Comparison of ENCODE assay signal across 10 cellular contexts in the genomic region with DNA sequence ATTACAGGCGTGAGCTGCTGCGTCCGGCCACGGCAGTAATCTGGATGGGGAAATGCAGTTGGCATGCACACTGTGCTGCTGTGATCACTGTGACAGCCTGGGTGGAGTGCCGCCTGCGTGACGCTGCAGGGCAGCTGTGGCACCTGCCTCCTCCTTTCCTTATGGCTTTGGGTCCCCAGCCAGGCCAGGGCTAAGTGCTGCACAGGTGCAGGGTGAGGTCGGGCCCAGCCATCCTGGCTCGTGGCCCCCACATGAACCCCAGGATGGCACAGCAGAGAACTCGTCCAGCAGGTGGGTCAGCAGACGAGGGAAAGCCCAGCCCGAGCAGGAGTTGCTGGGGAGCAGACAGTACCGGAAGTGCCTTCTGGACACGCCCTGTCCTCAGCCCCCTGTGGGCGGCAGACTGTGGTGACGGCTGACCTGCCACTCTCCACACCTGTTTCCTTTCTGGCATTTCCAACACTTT. TPM values are rescaled to one million over a fixed set of nuclear protein-coding genes. Genes with fewer than 3 reads are reported as not detected.
DNase-seq lines count a peak whose midpoint lies in the region; ATAC-seq, FAIRE-seq and TF ChIP-seq lines count a peak whose summit lies in the region.
"Had no signal": no experiment of that assay in that cellular context is flagged by ENCODE, and none has a peak within 500 bp of the region (broad histone marks: within the 10 kb centered on the region; RNA-seq: fewer than 3 reads in every experiment).

No MANE protein-coding gene starts in this region.

- POLR2A ChIA-PET in endothelial cell of umbilical vein (lab: Charles Lee): interaction anchor here (1.2 to 2.9 kb wide), 4 partner anchors 16 to 189 kb away, joined by 3 to 50 read pairs (median 25); a partner anchor contains a TSS

- H3K4me3 Mint-ChIP-seq in nephron: no peak overlapping the region

- peak; percentile 28 for FAIRE-seq in endothelial cell of umbilical vein (lab: Jason Lieb, UNC)

- no peaks in the 10 kb centered on the region for H3K27me3 ChIP-seq in endothelial cell of umbilical vein (ENCODE audit: control insufficient read depth in 2 of 2, insufficient read depth in 2 of 2, low read length in 2 of 2)

- H4K20me1 ChIP-seq in endothelial cell of umbilical vein (replicated peaks; ENCODE audit: control insufficient read depth, extremely low read depth, insufficient read depth, low read length): no peaks in the 10 kb centered on the region

- intact Hi-C loops in endothelial cell of umbilical vein (cut with micrococcal nuclease): loop anchor here (1.0 kb wide), 1 partner anchor 16 kb away; no protein-coding TSS in a partner anchor

- peak overlapping the region in 2 of 3 experiments; percentile 67 to 88 for H3K27ac Mint-ChIP-seq in nephron

- no peak overlapping the region for H2AFZ ChIP-seq in endothelial cell of umbilical vein (ENCODE audit: low read depth, low read length)

- peaks cover 20% of the 10 kb centered on the region for H3K4me1 ChIP-seq in endothelial cell of umbilical vein (ENCODE audit: control insufficient read depth, extremely low read depth, insufficient read depth, low read length)

- CTCF ChIA-PET in endothelial cell of umbilical vein (lab: Charles Lee): interaction anchor here (0.6 to 5.5 kb wide), 15 partner anchors 9 to 255 kb away, joined by 3 to 86 read pairs (median 11); a partner anchor contains a TSS

- TF ChIP-seq CTCF in endothelial cell of umbilical vein (IDR thresholded peaks at IDR 0.05; ENCODE audit: extremely low read depth in 1 of 2, insufficient read depth in 1 of 2, low read depth in 1 of 2, low read length in 2 of 2) (no peak), nephron (IDR thresholded peaks at IDR 0.05; ENCODE audit: unreplicated experiment in 3 of 3) (no peak)

- H3K9me3 ChIP-seq in endothelial cell of umbilical vein (replicated peaks; ENCODE audit: control insufficient read depth, insufficient read depth, low read length): no peaks in the 10 kb centered on the region

- no peaks in the 10 kb centered on the region for H3K9me3 Mint-ChIP-seq in nephron

- peaks cover 38% of the 10 kb centered on the region for H3K4me1 Mint-ChIP-seq in nephron

- H3K36me3 ChIP-seq in endothelial cell of umbilical vein (ENCODE audit: control insufficient read depth in 2 of 2, extremely low read depth in 1 of 2, insufficient read depth in 2 of 2, low read length in 2 of 2): peaks cover 0 to 8% of the 10 kb centered on the region in 2 experiments

- peak; percentile 60 for DNase-seq in COR-L47 (lab: John Stamatoyannopoulos, UW)
- DNase-seq in NCI-H2029 treated with DMSO at 0.1 percent for 48 hours (lab: John Stamatoyannopoulos, UW): peak; percentile 24
- peak; percentile 26 for DNase-seq in endothelial cell of umbilical vein (ENCODE audit: low read depth, low spot score)
- no peak for DNase-seq in NOMO-1 treated with dmso at 0.1 percent for 144 hours (lab: John Stamatoyannopoulos, UW; ENCODE audit: unreplicated experiment)
- no peak for DNase-seq in SW 1271 (lab: John Stamatoyannopoulos, UW)
- DNase-seq in mesenteric fat pad (ENCODE audit: low spot score): no peak
- DNase-seq: T-helper 1 cell had no signal

- no peak for TF ChIP-seq POLR2A in endothelial cell of umbilical vein (IDR thresholded peaks at IDR 0.05; ENCODE audit: low read depth, low read length)

- peaks cover 6% of the 10 kb centered on the region for H3K27me3 Mint-ChIP-seq in nephron (ENCODE audit: low read depth)

- H3K27ac ChIP-seq in endothelial cell of umbilical vein (ENCODE audit: insufficient read depth, low read depth, low read length): peak overlapping the region; percentile 42
- H3K27ac ChIP-seq: C4-2B had no signal

- no peaks in the 10 kb centered on the region for H3K79me2 ChIP-seq in endothelial cell of umbilical vein (ENCODE audit: control insufficient read depth, insufficient read depth, low read length)

- H3K9me1 ChIP-seq in endothelial cell of umbilical vein (replicated peaks; ENCODE audit: control insufficient read depth, extremely low read depth, insufficient read depth, low read length): no peaks in the 10 kb centered on the region

- H3K36me3 Mint-ChIP-seq in nephron (ENCODE audit: low read depth): no peaks in the 10 kb centered on the region

- BruUV-seq in endothelial cell of umbilical vein (replicated peaks; lab: Mats Ljungman, UMichigan): no TSS peak

- no peak overlapping the region for H3K9ac ChIP-seq in endothelial cell of umbilical vein (replicated peaks; ENCODE audit: extremely low read depth, insufficient read depth, low read length)

- no peak for ATAC-seq in HG02642 (IDR thresholded peaks at IDR 0.05; ENCODE audit: poor library complexity, unreplicated experiment)

- H3K4me3 ChIP-seq in endothelial cell of umbilical vein (replicated peaks in 1 of 3; ENCODE audit: insufficient read depth in 1 of 3, low read depth in 1 of 3, low read length in 3 of 3): no peak overlapping the region

- dilution Hi-C loops in endothelial cell of umbilical vein (cut with MboI; ENCODE audit: extremely low pct_ligation_motif_present, low sequenced_read_pairs): loop anchor here (10.0 kb wide), 1 partner anchor 189 kb away; a partner anchor contains a TSS

- no peak overlapping the region for H3K4me2 ChIP-seq in endothelial cell of umbilical vein (ENCODE audit: insufficient read depth, low read length)

TF ChIP-seq in endothelial cell of umbilical vein, 7 proteins besides CTCF, POLR2A, EP300 and RAD21:
- TF ChIP-seq EZH2 (IDR thresholded peaks at IDR 0.05; ENCODE audit: borderline replicate concordance, low read depth, low read length, severe bottlenecking): no peak
- no peak for TF ChIP-seq MYC (IDR thresholded peaks at IDR 0.05; ENCODE audit: low read depth, low read length)
- TF ChIP-seq, protein P1, sequence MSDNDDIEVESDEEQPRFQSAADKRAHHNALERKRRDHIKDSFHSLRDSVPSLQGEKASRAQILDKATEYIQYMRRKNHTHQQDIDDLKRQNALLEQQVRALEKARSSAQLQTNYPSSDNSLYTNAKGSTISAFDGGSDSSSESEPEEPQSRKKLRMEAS (IDR thresholded peaks at IDR 0.05; ENCODE audit: insufficient read depth, insufficient read length): no peak
- no peak for TF ChIP-seq POLR2AphosphoS5 (IDR thresholded peaks at IDR 0.05; ENCODE audit: insufficient read depth, low read depth, low read length)
- TF ChIP-seq FOS (IDR thresholded peaks at IDR 0.05; ENCODE audit: borderline replicate concordance, insufficient read depth, low read length): no peak
- no peak for TF ChIP-seq GATA2 (IDR thresholded peaks at IDR 0.05; ENCODE audit: insufficient read depth, insufficient read length, low read depth, low read length)
- TF ChIP-seq JUN (IDR thresholded peaks at IDR 0.05; ENCODE audit: borderline replicate concordance, insufficient read depth, insufficient read length, low read depth): no peak
TF ChIP-seq in endothelial cell of umbilical vein: peak in this region for 0.

RNA-seq across cellular contexts. Expression of a gene that starts 17.1 kb away (rescaled TPM):
- total RNA-seq in endothelial cell of umbilical vein: 27.8 and 33.1 TPM in 2 replicates
- 27.4 and 36.3 TPM in 2 replicates for polyA plus RNA-seq in endothelial cell of umbilical vein
- 17.0 and 22.6 TPM in 2 replicates for polyA plus RNA-seq in endothelial cell of umbilical vein (2011; cell fraction: cytosol; rRNA removed)
- 42.4 and 48.5 TPM in 2 replicates for polyA plus RNA-seq in endothelial cell of umbilical vein (2011; cell fraction: nucleus; rRNA removed)
- polyA plus RNA-seq in endothelial cell of umbilical vein (2012): 19.9 and 37.4 TPM in 2 replicates
- polyA minus RNA-seq in endothelial cell of umbilical vein: 22.4 and 24.7 TPM in 2 replicates
- polyA minus RNA-seq in endothelial cell of umbilical vein (2011; cell fraction: cytosol; rRNA and poly(A)+ RNA removed): 7.2 TPM
- polyA minus RNA-seq in endothelial cell of umbilical vein (2011; cell fraction: nucleus; rRNA and poly(A)+ RNA removed): 26.3 and 35.3 TPM in 2 replicates
- 28.8 TPM for total RNA-seq in mesenteric fat pad

RNA-seq across cellular contexts. Expression of a gene that starts 33.1 kb away (rescaled TPM):
- total RNA-seq in endothelial cell of umbilical vein (1.1 and 3.7 TPM in 2 replicates), mesenteric fat pad (1.2 TPM)
- 3.9 and 4.1 TPM in 2 replicates for polyA plus RNA-seq in endothelial cell of umbilical vein
- 3.7 and 4.2 TPM in 2 replicates for polyA plus RNA-seq in endothelial cell of umbilical vein (2011; cell fraction: cytosol; rRNA removed)
- 12.2 and 14.2 TPM in 2 replicates for polyA plus RNA-seq in endothelial cell of umbilical vein (2011; cell fraction: nucleus; rRNA removed)
- polyA plus RNA-seq in endothelial cell of umbilical vein (2012): 4.1 and 14.2 TPM in 2 replicates
- polyA minus RNA-seq in endothelial cell of umbilical vein: 10.6 and 16.9 TPM in 2 replicates
- not detected for polyA minus RNA-seq in endothelial cell of umbilical vein (2011; cell fraction: cytosol; rRNA and poly(A)+ RNA removed)
- 6.1 and 6.8 TPM in 2 replicates for polyA minus RNA-seq in endothelial cell of umbilical vein (2011; cell fraction: nucleus; rRNA and poly(A)+ RNA removed)

Comparison
In these comparisons a context has a peak if more than half of its experiments do, and no peak if none do; other contexts are left out.
1. DNase-seq: peak in COR-L47 (single experiment), NCI-H2029 treated with DMSO at 0.1 percent for 48 hours (single experiment) and endothelial cell of umbilical vein (single experiment); none in NOMO-1 treated with dmso at 0.1 percent for 144 hours (single experiment), SW 1271 (0 of 2) and mesenteric fat pad (single experiment).